ENCODE assay signal across 15 cellular contexts in genomic region chr19:37924568-37924967, GRCh38. TPM values are rescaled to one million over a fixed set of nuclear protein-coding genes. Genes with fewer than 3 reads are reported as not detected.
A peak's percentile ranks its signal among the peaks of the same experiment; 100 is the strongest.
DNase-seq lines count a peak whose midpoint lies in the region; ATAC-seq, FAIRE-seq and TF ChIP-seq lines count a peak whose summit lies in the region.
"Not testable (repeated sequence)": the region's sequence is repeated elsewhere in the genome, so short reads cannot be mapped to it uniquely, and the experiment has no call there.
"Had no signal": no experiment of that assay in that cellular context is flagged by ENCODE, and none has a peak within 500 bp of the region (broad histone marks: within the 10 kb centered on the region; RNA-seq: fewer than 3 reads in every experiment).

No MANE protein-coding gene starts in this region.

- peaks cover 90% of the 10 kb centered on the region for H3K4me1 Mint-ChIP-seq in activated B cell treated with CpG ODN at 0.5 μM for 24 hours

- not testable (repeated sequence) for H3K9me3 ChIP-seq in Karpas-422 (ENCODE audit: low read length); Peyer's patch; small intestine (ENCODE audit: control insufficient read depth, low read depth); stomach

- H3K9me3 Mint-ChIP-seq in activated B cell treated with CpG ODN at 0.5 μM for 24 hours: not testable (repeated sequence)

- 24 to 73% (median 54%) methylated on average over 9 of the region's 9 CpGs for WGBS in small intestine, 3 donors
- WGBS in stomach, 5 donors: 63 to 76% (median 68%) methylated on average over 9 of the region's 9 CpGs

- not testable (repeated sequence) for TF ChIP-seq CTCF in Peyer's patch (IDR thresholded peaks at IDR 0.05); activated B cell treated with CpG ODN at 0.5 μM for 24 hours (IDR thresholded peaks at IDR 0.05); stomach (IDR thresholded peaks at IDR 0.05)

- H3K9me2 ChIP-seq in Karpas-422 (replicated peaks; ENCODE audit: insufficient read depth, low read length): not testable (repeated sequence)

- not testable (repeated sequence) for TF ChIP-seq POLR2A in Peyer's patch (IDR thresholded peaks at IDR 0.05); stomach (IDR thresholded peaks at IDR 0.05)

- intact Hi-C loops in activated B cell treated with CpG ODN at 0.5 μM for 24 hours (cut with micrococcal nuclease); stomach (cut with DNase I; ENCODE audit: low total_unique reads): not testable (repeated sequence)

- not testable (repeated sequence) for FAIRE-seq in small intestine (lab: Jason Lieb, UNC)

- H3K27ac ChIP-seq in Karpas-422 (ENCODE audit: low read length) (peak overlapping the region; percentile 99), Peyer's patch (peak overlapping the region in 2 of 4 donors; percentile 2 to 43), stomach (peak overlapping the region in 1 of 5 donors; percentile 27)
- H3K27ac ChIP-seq in small intestine (ENCODE audit: low read depth in 1 of 2, low read length in 1 of 2): not testable (repeated sequence)

- not testable (repeated sequence) for H4K20me1 ChIP-seq in Karpas-422 (ENCODE audit: insufficient read depth, low read depth, low read length)

- ATAC-seq in activated B cell treated with CpG ODN at 0.5 μM for 24 hours (ENCODE audit: low read depth): not testable (repeated sequence)

- CTCF ChIA-PET in activated B cell treated with CpG ODN at 0.5 μM for 24 hours (lab: Charles Lee): interaction anchor here (1.0 to 2.2 kb wide), 4 partner anchors 8 to 121 kb away, joined by 3 to 8 read pairs (median 5); partner anchors contain the start of gene SIPA1L3

- H3K79me2 ChIP-seq in Karpas-422 (ENCODE audit: low read length): peaks cover 68% of the 10 kb centered on the region

- not testable (repeated sequence) for H3K4me3 ChIP-seq in Karpas-422 (ENCODE audit: low read length); Peyer's patch; small intestine (ENCODE audit: low read depth in 1 of 2, low read length in 2 of 2); stomach

- not testable (repeated sequence) for H2AFZ ChIP-seq in Karpas-422 (ENCODE audit: low read length)

- H3K9ac ChIP-seq in Karpas-422 (ENCODE audit: low read length): not testable (repeated sequence)

- peaks cover 25% of the 10 kb centered on the region for H3K36me3 ChIP-seq in Karpas-422 (ENCODE audit: insufficient read depth, low read length)
- not testable (repeated sequence) for H3K36me3 ChIP-seq in Peyer's patch; small intestine (ENCODE audit: control insufficient read depth in 2 of 2, insufficient read depth in 2 of 2, low read length in 2 of 2)
- H3K36me3 ChIP-seq in stomach: peaks cover 0 to 15% (median 2%) of the 10 kb centered on the region in 4 donors

- peaks cover 29% of the 10 kb centered on the region for H3K36me3 Mint-ChIP-seq in activated B cell treated with CpG ODN at 0.5 μM for 24 hours (ENCODE audit: low read depth)

- peak overlapping the region; percentile 90 for H3K27ac Mint-ChIP-seq in activated B cell treated with CpG ODN at 0.5 μM for 24 hours

- H3K27me3 Mint-ChIP-seq in activated B cell treated with CpG ODN at 0.5 μM for 24 hours: not testable (repeated sequence)

- TF ChIP-seq EP300 in stomach (IDR thresholded peaks at IDR 0.05): not testable (repeated sequence)

- POLR2A ChIA-PET in activated B cell treated with CpG ODN at 0.5 μM for 24 hours (lab: Charles Lee): interaction anchor here (0.6 to 10.6 kb wide), 9 partner anchors 8 to 1417 kb away, joined by 3 to 126 read pairs (median 7); partner anchors contain the start of genes SIPA1L3 and WDR87

- peak overlapping the region; percentile 78 for H3K4me2 ChIP-seq in Karpas-422 (ENCODE audit: low read depth, low read length, poor library complexity, severe bottlenecking)

- H3K27me3 ChIP-seq in Karpas-422 (ENCODE audit: low read length); Peyer's patch; small intestine (ENCODE audit: control insufficient read depth in 2 of 2, insufficient read depth in 2 of 2, low read length in 2 of 2); stomach: not testable (repeated sequence)

- H3K4me3 Mint-ChIP-seq in activated B cell treated with CpG ODN at 0.5 μM for 24 hours: not testable (repeated sequence)

- H3K4me1 ChIP-seq in Karpas-422 (ENCODE audit: low read length) (peaks cover 76% of the 10 kb centered on the region), Peyer's patch (peaks cover 0 to 22% (median 14%) of the 10 kb centered on the region in 4 donors), stomach (peaks cover 0 to 35% (median 17%) of the 10 kb centered on the region in 4 donors)
- H3K4me1 ChIP-seq in small intestine (ENCODE audit: control insufficient read depth in 2 of 2, insufficient read depth in 1 of 2, low read depth in 1 of 2, low read length in 1 of 2): not testable (repeated sequence)

- DNase-seq in Karpas-422, activated B cell treated with CpG ODN at 0.5 μM for 24 hours: not testable (repeated sequence)
- peak in 2 of 3 donors; percentile 75 to 81 for DNase-seq in Peyer's patch
- DNase-seq in left kidney (ENCODE audit: low read depth, low spot score): peak; percentile 0
- DNase-seq in small intestine: peak; percentile 90
- DNase-seq in stomach: peak; percentile 49

RNA-seq across cellular contexts. Expression of gene SIPA1L3, which starts 17.6 kb away (rescaled TPM):
- total RNA-seq in Karpas-422 (2014; rRNA removed; shearing (Covaris generic); ENCODE audit: low replicate concordance): 68.6 and 88.1 TPM in 2 replicates
- total RNA-seq in Peyer's patch: 100 to 1,000 TPM in 3 of 4 donors, 10 to 100 TPM in 1; 63.5 to 304 (median 264) TPM
- total RNA-seq in activated B cell treated with CpG ODN at 0.5 μM for 24 hours: 120 and 145 TPM in 2 replicates
- polyA plus RNA-seq in small intestine: 10 to 100 TPM; 19.2 to 36.2 (median 31.9) TPM
- total RNA-seq in stomach: 100 to 1,000 TPM in 1 of 5 donors, 10 to 100 TPM in 4; 24.1 to 211 (median 26.3) TPM
- polyA plus RNA-seq in stomach: 1 to 10 TPM; 2.9 to 7.5 (median 7.2) TPM

RNA-seq across cellular contexts. Expression of gene WDR87, which starts 18.2 kb away (rescaled TPM):
- total RNA-seq in Karpas-422 (2014; rRNA removed; shearing (Covaris generic); ENCODE audit: low replicate concordance): not detected in 2 replicates
- not detected for total RNA-seq in Peyer's patch
- total RNA-seq in activated B cell treated with CpG ODN at 0.5 μM for 24 hours: not detected in 2 replicates
- not detected for polyA plus RNA-seq in small intestine
- total RNA-seq in stomach: under 1 TPM in 1 of 5 donors, not detected in 4; 0.14 TPM
- not detected for polyA plus RNA-seq in stomach
- total RNA-seq: A172; A673; Caco-2; CD4-positive, CD25-positive, alpha-beta regulatory T cell; CD8-positive, alpha-beta T cell; GM12878; GM23248; H1; H7 had no signal
- polyA plus RNA-seq: CD4-positive, CD25-positive, alpha-beta regulatory T cell; GM12878; GM23248; H1 had no signal
